Comparison of ENCODE assay signal across 36 cellular contexts in genomic region chr19:2357279-2358206, GRCh38. TPM values are rescaled to one million over a fixed set of nuclear protein-coding genes. Genes with fewer than 3 reads are reported as not detected.
"Had no signal": no experiment of that assay in that cellular context is flagged by ENCODE, and none has a peak within 500 bp of the region (broad histone marks: within the 10 kb centered on the region; RNA-seq: fewer than 3 reads in every experiment).

No MANE protein-coding gene starts in this region.

- H3K36me3 Mint-ChIP-seq: naive thymus-derived CD4-positive, alpha-beta T cell; neural progenitor cell had no signal

- H3K9me3 Mint-ChIP-seq: dendritic cell treated with granulocyte-macrophage colony-stimulating factor and Interleukin-4, amounts not matched to agents 40 ng/mL and 50 ng/mL, for 4 days; endodermal cell; nephron; neural progenitor cell; stimulated activated naive CD8-positive, alpha-beta T cell treated with anti-CD3 and anti-CD28 coated beads, Interleukin-15, Interleukin-2, amounts not matched to agents 100 ng/mL and 50 ng/mL, for 24 hours had no signal

- H2AFZ ChIP-seq: hepatocyte, neural progenitor cell had no signal

- H3K9ac ChIP-seq: neural progenitor cell had no signal

- H3K79me2 ChIP-seq: hepatocyte had no signal

- H3K4me3 ChIP-seq: colonic mucosa, esophagus muscularis mucosa, gastroesophageal sphincter, heart left ventricle, hepatocyte, left lung, neural progenitor cell, ovary, psoas muscle, skin epidermis, spleen, thoracic aorta, tibial nerve, upper lobe of left lung, uterus had no signal

- ATAC-seq: foreskin keratinocyte; gastroesophageal sphincter; heart left ventricle; left cardiac atrium; left lung; naive thymus-derived CD4-positive, alpha-beta T cell; psoas muscle; right cardiac atrium; stimulated activated naive B cell treated with anti-CD40 and anti-IgM and Interleukin-4, amounts not matched to agents 10 μg/mL and 1 μg/mL and 100 μg/mL, for 72 hours had no signal

- FAIRE-seq: endothelial cell of umbilical vein had no signal

- H3K4me1 Mint-ChIP-seq: endodermal cell, nephron had no signal

- H3K9me3 ChIP-seq: colonic mucosa, esophagus muscularis mucosa, gastroesophageal sphincter, heart left ventricle, left lung, ovary, psoas muscle, spleen, thoracic aorta, tibial nerve, upper lobe of left lung, uterus had no signal

- H3K27ac ChIP-seq: colonic mucosa, esophagus muscularis mucosa, foreskin keratinocyte, gastroesophageal sphincter, heart left ventricle, hepatocyte, left lung, neural progenitor cell, ovary, psoas muscle, skin epidermis, spleen, thoracic aorta, tibial nerve, upper lobe of left lung, uterus had no signal

- H3K36me3 ChIP-seq: colonic mucosa, neural progenitor cell, ovary, uterus had no signal

- H3K27me3 ChIP-seq: ovary had no signal

- H3K4me1 ChIP-seq: colonic mucosa, foreskin keratinocyte, left lung, upper lobe of left lung, uterus had no signal

- DNase-seq: effector CD8-positive, alpha-beta T cell; endodermal cell; foreskin keratinocyte; heart left ventricle; left cardiac atrium; left lung; mesendoderm; midbrain; naive thymus-derived CD4-positive, alpha-beta T cell; nucleus accumbens; ovary; right cardiac atrium; spleen; stimulated activated CD4-positive, alpha-beta T cell treated with anti-CD3 and anti-CD28 coated beads, Interleukin-2, amount 100 ng/mL, for 48 hours; stimulated activated naive B cell treated with anti-CD40 and anti-IgM and Interleukin-4, amounts not matched to agents 10 μg/mL and 1 μg/mL and 100 μg/mL, for 72 hours; upper lobe of left lung; uterus had no signal

- H3K4me3 Mint-ChIP-seq: dendritic cell treated with granulocyte-macrophage colony-stimulating factor and Interleukin-4, amounts not matched to agents 40 ng/mL and 50 ng/mL, for 4 days; endodermal cell; naive thymus-derived CD4-positive, alpha-beta T cell; nephron; neural progenitor cell; stimulated activated naive B cell treated with anti-CD40 and anti-IgM and Interleukin-4, amounts not matched to agents 10 μg/mL and 1 μg/mL and 100 μg/mL, for 72 hours; stimulated activated naive CD8-positive, alpha-beta T cell treated with anti-CD3 and anti-CD28 coated beads, Interleukin-15, Interleukin-2, amounts not matched to agents 100 ng/mL and 50 ng/mL, for 24 hours had no signal

- H3K4me2 ChIP-seq: hepatocyte, neural progenitor cell had no signal

- H3K27ac Mint-ChIP-seq: dendritic cell treated with granulocyte-macrophage colony-stimulating factor and Interleukin-4, amounts not matched to agents 40 ng/mL and 50 ng/mL, for 4 days; endodermal cell; naive thymus-derived CD4-positive, alpha-beta T cell; nephron; neural progenitor cell; stimulated activated naive CD8-positive, alpha-beta T cell treated with anti-CD3 and anti-CD28 coated beads, Interleukin-15, Interleukin-2, amounts not matched to agents 100 ng/mL and 50 ng/mL, for 24 hours had no signal

RNA-seq across cellular contexts. Expression of gene TMPRSS9, which starts 2.5 kb away (rescaled TPM):
- total RNA-seq: endothelial cell of umbilical vein; epithelial cell of proximal tubule; fibroblast of lung; foreskin keratinocyte; kidney epithelial cell; left cardiac atrium; left lung; lower leg skin; mucosa of gallbladder; naive thymus-derived CD4-positive, alpha-beta T cell; tibial nerve had no signal
- polyA plus RNA-seq: endothelial cell of umbilical vein; fibroblast of lung; foreskin keratinocyte; hepatocyte; naive thymus-derived CD4-positive, alpha-beta T cell; psoas muscle; right cardiac atrium had no signal

RNA-seq across cellular contexts. Expression of gene LINGO3, which starts 49.6 kb away (rescaled TPM):
- total RNA-seq: endothelial cell of umbilical vein, epithelial cell of proximal tubule, esophagus muscularis mucosa, fibroblast of lung, foreskin keratinocyte, gastroesophageal sphincter, hepatocyte, kidney epithelial cell, left cardiac atrium, lung microvascular endothelial cell, ovary, psoas muscle, right cardiac atrium, uterus had no signal
- polyA plus RNA-seq: endothelial cell of umbilical vein, fibroblast of lung, foreskin keratinocyte, heart left ventricle, hepatocyte, ovary, right cardiac atrium had no signal
